ENCODE assay signal across 30 cellular contexts in genomic region chr12:92129609-92130008, GRCh38. TPM values are rescaled to one million over a fixed set of nuclear protein-coding genes. Genes with fewer than 3 reads are reported as not detected.
DNase-seq lines count a peak whose midpoint lies in the region; ATAC-seq, FAIRE-seq and TF ChIP-seq lines count a peak whose summit lies in the region.
"Had no signal": no experiment of that assay in that cellular context is flagged by ENCODE, and none has a peak within 500 bp of the region (broad histone marks: within the 10 kb centered on the region; RNA-seq: fewer than 3 reads in every experiment).

No MANE protein-coding gene starts in this region.

- CTCF ChIA-PET in CD8-positive, alpha-beta memory T cell (lab: Charles Lee) = interaction anchor here (1.1 to 1.8 kb wide), 2 partner anchors 10 to 15 kb away, joined by 3 to 7 read pairs; partner anchors contain the start of gene BTG1

- H3K9me3 ChIP-seq in CD8-positive, alpha-beta memory T cell (ENCODE audit: low read length) = no peaks in the 10 kb centered on the region
- no peaks in the 10 kb centered on the region for H3K9me3 ChIP-seq in neutrophil
- H3K9me3 ChIP-seq: ovary, SK-N-SH, stomach, tibial nerve had no signal

- no peaks in the 10 kb centered on the region for H3K36me3 ChIP-seq in CD8-positive, alpha-beta memory T cell (ENCODE audit: insufficient read depth, low read length)
- H3K36me3 ChIP-seq in neutrophil = no peaks in the 10 kb centered on the region
- H3K36me3 ChIP-seq: ovary had no signal

- no peak for ATAC-seq in activated T-cell treated with anti-CD3 and anti-CD28 coated beads, Interleukin-2, amount 50 U/mL, for 72 hours (replicated peaks in 1 of 2)
- no peak for ATAC-seq in HG02840 (IDR thresholded peaks at IDR 0.05; ENCODE audit: low FRiP score, unreplicated experiment)
- ATAC-seq: left lobe of liver had no signal

- H3K27me3 Mint-ChIP-seq in activated T-cell treated with anti-CD3 and anti-CD28 coated beads, Interleukin-2, amount 50 U/mL, for 72 hours (ENCODE audit: low read depth) = no peaks in the 10 kb centered on the region
- H3K27me3 Mint-ChIP-seq in CD8-positive, alpha-beta memory T cell = no peaks in the 10 kb centered on the region
- H3K27me3 Mint-ChIP-seq in activated naive CD8-positive, alpha-beta T cell = no peaks in the 10 kb centered on the region
- H3K27me3 Mint-ChIP-seq: naive B cell had no signal

- H3K4me3 ChIP-seq in CD8-positive, alpha-beta memory T cell (ENCODE audit: low read length) = no peak overlapping the region
- no peak overlapping the region for H3K4me3 ChIP-seq in neutrophil (ENCODE audit: low read depth in 1 of 2, low read length in 1 of 2)
- H3K4me3 ChIP-seq: GM23248, ovary, stomach, tibial nerve had no signal

- H3K4me1 Mint-ChIP-seq in activated T-cell treated with anti-CD3 and anti-CD28 coated beads, Interleukin-2, amount 50 U/mL, for 72 hours (ENCODE audit: low read depth) = peaks cover 91% of the 10 kb centered on the region
- peaks cover 75 to 86% (median 84%) of the 10 kb centered on the region in 3 donors for H3K4me1 Mint-ChIP-seq in CD8-positive, alpha-beta memory T cell
- peaks cover 91% of the 10 kb centered on the region for H3K4me1 Mint-ChIP-seq in activated naive CD8-positive, alpha-beta T cell (ENCODE audit: low read depth)

- peak overlapping the region; percentile 19 to 98 for H3K4me3 Mint-ChIP-seq in activated T-cell treated with anti-CD3 and anti-CD28 coated beads, Interleukin-2, amount 50 U/mL, for 72 hours
- H3K4me3 Mint-ChIP-seq in CD8-positive, alpha-beta memory T cell = peak overlapping the region in 5 of 7 donors; percentile 24 to 63 (median 48)
- peak overlapping the region; percentile 93 for H3K4me3 Mint-ChIP-seq in activated naive CD8-positive, alpha-beta T cell
- H3K4me3 Mint-ChIP-seq: HFFc6 had no signal

- POLR2A ChIA-PET in CD8-positive, alpha-beta memory T cell (lab: Charles Lee) = interaction anchor here (0.7 to 2.0 kb wide), 2 partner anchors 9 to 12 kb away, joined by 3 to 6 read pairs; no protein-coding TSS in a partner anchor

- H3K27me3 ChIP-seq in CD8-positive, alpha-beta memory T cell (ENCODE audit: insufficient read depth, low read length, poor library complexity, severe bottlenecking) = no peaks in the 10 kb centered on the region
- no peaks in the 10 kb centered on the region for H3K27me3 ChIP-seq in neutrophil
- H3K27me3 ChIP-seq: ovary, stomach, tibial nerve had no signal

- no peak for DNase-seq in activated T-cell treated with anti-CD3 and anti-CD28 coated beads, Interleukin-2, amount 50 U/mL, for 72 hours
- DNase-seq in activated T-cell treated with anti-CD3 and anti-CD28 coated beads for 4 hours = no peak
- no peak for DNase-seq in CD8-positive, alpha-beta memory T cell
- DNase-seq in NCI-H345 treated with DMSO at 0.1 percent for 48 hours (lab: John Stamatoyannopoulos, UW; ENCODE audit: unreplicated experiment) = no peak
- no peak for DNase-seq in D721Med (ENCODE audit: insufficient read length, low spot score)
- DNase-seq: activated CD8-positive, alpha-beta memory T cell treated with anti-CD3 and anti-CD28 coated beads for 24 hours; C1 segment of cervical spinal cord; dermis blood vessel endothelial cell; DMS153; GM23248; HFFc6; hypothalamus; naive B cell; NCI-H1092 treated with DMSO at 0.1 percent for 48 hours; NCI-H2029; NCI-H345; NCI-H774; ovary; SK-N-SH; stimulated activated CD4-positive, alpha-beta T cell treated with anti-CD3 and anti-CD28 coated beads, Interleukin-12 subunit alpha, Interleukin-12 subunit beta, amount 100 ng/mL, for 4 hours; stimulated activated CD4-positive, alpha-beta T cell treated with anti-CD3 and anti-CD28 coated beads, Interleukin-4, amount 100 ng/mL, for 24 hours; stomach; T1000 had no signal

- H3K9me3 Mint-ChIP-seq in activated T-cell treated with anti-CD3 and anti-CD28 coated beads, Interleukin-2, amount 50 U/mL, for 72 hours = peaks cover 0 to 2% of the 10 kb centered on the region in 2 donors
- H3K9me3 Mint-ChIP-seq in CD8-positive, alpha-beta memory T cell = peaks cover 0 to 3% (median 0%) of the 10 kb centered on the region in 5 donors
- peaks cover 4% of the 10 kb centered on the region for H3K9me3 Mint-ChIP-seq in activated naive CD8-positive, alpha-beta T cell (ENCODE audit: low read depth)
- H3K9me3 Mint-ChIP-seq: HFFc6 had no signal

- H3K27ac Mint-ChIP-seq in activated T-cell treated with anti-CD3 and anti-CD28 coated beads, Interleukin-2, amount 50 U/mL, for 72 hours = peak overlapping the region; percentile 79
- H3K27ac Mint-ChIP-seq in CD8-positive, alpha-beta memory T cell = peak overlapping the region in 6 of 8 donors; percentile 19 to 69 (median 52)
- peak overlapping the region; percentile 96 for H3K27ac Mint-ChIP-seq in activated naive CD8-positive, alpha-beta T cell
- H3K27ac Mint-ChIP-seq: HFFc6 had no signal

- H3K27ac ChIP-seq in CD8-positive, alpha-beta memory T cell (ENCODE audit: low read depth, low read length) = no peak overlapping the region
- H3K27ac ChIP-seq in neutrophil = peak overlapping the region; percentile 77
- H3K27ac ChIP-seq: GM23248, ovary, RWPE1, stomach had no signal

- no peak for FAIRE-seq in D721Med (lab: Jason Lieb, UNC)
- FAIRE-seq: bronchial epithelial cell had no signal

- H3K4me1 ChIP-seq in CD8-positive, alpha-beta memory T cell (ENCODE audit: insufficient read depth, low read length) = peaks cover 84% of the 10 kb centered on the region
- peaks cover 100% of the 10 kb centered on the region in 2 experiments for H3K4me1 ChIP-seq in neutrophil (ENCODE audit: control insufficient read depth in 1 of 2, insufficient read depth in 1 of 2, low read depth in 1 of 2, low read length in 1 of 2)

- peaks cover 9 to 22% of the 10 kb centered on the region in 2 donors for H3K36me3 Mint-ChIP-seq in activated T-cell treated with anti-CD3 and anti-CD28 coated beads, Interleukin-2, amount 50 U/mL, for 72 hours (ENCODE audit: insufficient read depth in 2 of 2)
- H3K36me3 Mint-ChIP-seq in CD8-positive, alpha-beta memory T cell = peaks cover 18 to 68% (median 36%) of the 10 kb centered on the region in 3 donors
- H3K36me3 Mint-ChIP-seq in activated naive CD8-positive, alpha-beta T cell = peaks cover 31% of the 10 kb centered on the region

- TF ChIP-seq CTCF in neutrophil (IDR thresholded peaks at IDR 0.05) (no peak), D721Med (IDR thresholded peaks at IDR 0.05; ENCODE audit: insufficient read depth, missing control alignments) (no peak)

RNA-seq across cellular contexts. Expression of gene BTG1, which starts 16.0 kb away (rescaled TPM):
- 100 to 1,000 TPM; 258 to 337 TPM for total RNA-seq in activated T-cell treated with anti-CD3 and anti-CD28 coated beads, Interleukin-2, amount 50 U/mL, for 72 hours
- 100 to 1,000 TPM in 1 of 2 experiments, 10 to 100 TPM in 1; 98.3 to 103 TPM for total RNA-seq in CD8-positive, alpha-beta memory T cell
- 748 TPM for polyA plus RNA-seq in CD8-positive, alpha-beta memory T cell
